ENCODE assay signal across 39 cellular contexts in genomic region chr16:1265826-1266225, GRCh38. TPM values are rescaled to one million over a fixed set of nuclear protein-coding genes. Genes with fewer than 3 reads are reported as not detected.
"Had no signal": no experiment of that assay in that cellular context is flagged by ENCODE, and none has a peak within 500 bp of the region (broad histone marks: within the 10 kb centered on the region; RNA-seq: fewer than 3 reads in every experiment).

No MANE protein-coding gene starts in this region.

- H3K4me3 Mint-ChIP-seq: activated B cell treated with CpG ODN at 0.5 μM for 24 hours; activated CD4-positive, alpha-beta memory T cell treated with anti-CD3 and anti-CD28 coated beads for 36 hours; activated CD4-positive, alpha-beta T cell treated with anti-CD3 and anti-CD28 coated beads, Interleukin-2, amount 10 ng/mL, durations not matched to agents 24 days and 14 days; activated CD8-positive, alpha-beta T cell treated with anti-CD3 and anti-CD28 coated beads for 36 hours; activated naive CD4-positive, alpha-beta T cell treated with anti-CD3 and anti-CD28 coated beads for 36 hours; activated naive CD8-positive, alpha-beta T cell treated with anti-CD3 and anti-CD28 coated beads for 36 hours; activated T-cell treated with anti-CD3 and anti-CD28 coated beads, Interleukin-2, amount 50 U/mL, for 4 hours; activated T-cell treated with anti-CD3 and anti-CD28 coated beads, Interleukin-2, amount 50 U/mL, for 72 hours; activated T-helper 1 cell treated with anti-CD3 and anti-CD28 coated beads, Interleukin-12 subunit alpha, Interleukin-12 subunit beta, Interleukin-2, Interleukin-4 antibody, amounts not matched to agents 30 ng/mL and 10 ng/mL and 1 ng/mL, durations not matched to agents 14 hours and 24 hours and 36 hours; activated T-helper 17 cell treated with anti-CD3 and anti-CD28 coated beads, Interleukin-2, amount 50 U/mL, for 72 hours; central memory CD8-positive, alpha-beta T cell; T-helper 1 cell treated with Interleukin-12 subunit alpha and Interleukin-12 subunit beta and Interleukin-4 antibody, amounts not matched to agents 30 μg/mL and 1 μg/mL, for 36 hours; T-helper 2 cell treated with Interferon-gamma antibody and Interleukin-4, amounts not matched to agents 5 μg/mL and 100 μg/mL, for 36 hours had no signal

- H3K27ac Mint-ChIP-seq: activated B cell treated with CpG ODN at 0.5 μM for 24 hours; activated CD4-positive, alpha-beta memory T cell treated with anti-CD3 and anti-CD28 coated beads for 36 hours; activated CD4-positive, alpha-beta T cell treated with anti-CD3 and anti-CD28 coated beads, Interleukin-2, amount 10 ng/mL, durations not matched to agents 24 days and 14 days; activated CD8-positive, alpha-beta T cell treated with anti-CD3 and anti-CD28 coated beads for 36 hours; activated naive CD4-positive, alpha-beta T cell treated with anti-CD3 and anti-CD28 coated beads for 36 hours; activated naive CD4-positive, alpha-beta T cell treated with anti-CD3 and anti-CD28 coated beads, Interleukin-2, amount 50 U/mL, for 72 hours; activated naive CD8-positive, alpha-beta T cell treated with anti-CD3 and anti-CD28 coated beads for 36 hours; activated T-cell treated with anti-CD3 and anti-CD28 coated beads, Interleukin-2, amount 50 U/mL, for 72 hours; activated T-helper 1 cell treated with anti-CD3 and anti-CD28 coated beads, Interleukin-12 subunit alpha, Interleukin-12 subunit beta, Interleukin-2, Interleukin-4 antibody, amounts not matched to agents 30 ng/mL and 10 ng/mL and 1 ng/mL, durations not matched to agents 14 hours and 24 hours and 36 hours; activated T-helper 17 cell treated with anti-CD3 and anti-CD28 coated beads, Interleukin-2, amount 50 U/mL, for 72 hours; T-helper 1 cell treated with Interleukin-12 subunit alpha and Interleukin-12 subunit beta and Interleukin-4 antibody, amounts not matched to agents 30 μg/mL and 1 μg/mL, for 36 hours; T-helper 2 cell treated with Interferon-gamma antibody and Interleukin-4, amounts not matched to agents 5 μg/mL and 100 μg/mL, for 36 hours had no signal

- H3K9me3 ChIP-seq: adrenal gland, body of pancreas had no signal

- ATAC-seq: activated CD8-positive, alpha-beta T cell treated with anti-CD3 and anti-CD28 coated beads for 36 hours; activated naive CD4-positive, alpha-beta T cell treated with anti-CD3 and anti-CD28 coated beads, Interleukin-2, amount 50 U/mL, for 72 hours; activated T-cell treated with anti-CD3 and anti-CD28 coated beads, Interleukin-2, amount 50 U/mL, for 4 hours; activated T-cell treated with anti-CD3 and anti-CD28 coated beads, Interleukin-2, amount 50 U/mL, for 72 hours; activated T-helper 17 cell treated with anti-CD3 and anti-CD28 coated beads, Interleukin-2, amount 50 U/mL, for 72 hours; body of pancreas had no signal

- H3K27me3 ChIP-seq: adrenal gland had no signal

- H3K9me3 Mint-ChIP-seq: activated B cell treated with CpG ODN at 0.5 μM for 24 hours; activated T-cell treated with anti-CD3 and anti-CD28 coated beads, Interleukin-2, amount 50 U/mL, for 4 hours had no signal

- H3K4me3 ChIP-seq: adrenal gland, body of pancreas, breast epithelium had no signal

- DNase-seq: activated B cell treated with CpG ODN at 0.5 μM for 24 hours; activated CD4-positive, alpha-beta memory T cell treated with anti-CD3 and anti-CD28 coated beads for 36 hours; activated CD4-positive, alpha-beta T cell treated with anti-CD3 and anti-CD28 coated beads for 4 hours; activated CD4-positive, alpha-beta T cell treated with anti-CD3 and anti-CD28 coated beads, Interleukin-2, amount 10 ng/mL, durations not matched to agents 24 days and 14 days; activated CD4-positive, alpha-beta T cell treated with anti-CD3 and anti-CD28 coated beads, Interleukin-2, amount 50 U/mL, for 1 hour; activated CD4-positive, alpha-beta T cell treated with anti-CD3 and anti-CD28 coated beads, Interleukin-2, amount 50 U/mL, for 4 hours; activated CD4-positive, CD25-positive, alpha-beta regulatory T cell treated with anti-CD3 and anti-CD28 coated beads, Interleukin-2, amount 50 U/mL, for 72 hours; activated CD8-positive, alpha-beta memory T cell treated with anti-CD3 and anti-CD28 coated beads, Interleukin-2, amount 50 U/mL, for 4 hours; activated CD8-positive, alpha-beta T cell treated with anti-CD3 and anti-CD28 coated beads for 36 hours; activated effector memory CD4-positive, alpha-beta T cell treated with anti-CD3 and anti-CD28 coated beads, Interleukin-2, amount 50 U/mL, for 16 hours; activated gamma-delta T cell treated with Interleukin-2 at 50 U/mL for 16 hours; activated naive CD4-positive, alpha-beta T cell; activated naive CD4-positive, alpha-beta T cell treated with anti-CD3 and anti-CD28 coated beads for 36 hours; activated naive CD4-positive, alpha-beta T cell treated with anti-CD3 and anti-CD28 coated beads, Interleukin-2, amount 50 U/mL, for 16 hours; activated naive CD8-positive, alpha-beta T cell treated with anti-CD3 and anti-CD28 coated beads for 36 hours; activated T-cell treated with anti-CD3 and anti-CD28 coated beads for 4 hours; activated T-cell treated with anti-CD3 and anti-CD28 coated beads, Interleukin-2, amount 50 U/mL, for 1 hour; activated T-cell treated with anti-CD3 and anti-CD28 coated beads, Interleukin-2, amount 50 U/mL, for 4 hours; activated T-cell treated with anti-CD3 and anti-CD28 coated beads, Interleukin-2, amount 50 U/mL, for 72 hours; adrenal gland; amniotic stem cell; aorta; body of pancreas; brain microvascular endothelial cell; caudate nucleus; cerebellar nuclear complex; T-helper 1 cell; T-helper 2 cell; T-helper 9 cell had no signal

- H3K27ac ChIP-seq: adrenal gland, body of pancreas, brain microvascular endothelial cell, breast epithelium, VCaP had no signal

- H3K4me1 ChIP-seq: adrenal gland, body of pancreas, breast epithelium had no signal

- H3K36me3 Mint-ChIP-seq: activated CD4-positive, alpha-beta memory T cell treated with anti-CD3 and anti-CD28 coated beads for 36 hours; activated naive CD4-positive, alpha-beta T cell treated with anti-CD3 and anti-CD28 coated beads, Interleukin-2, amount 50 U/mL, for 72 hours; activated naive CD8-positive, alpha-beta T cell treated with anti-CD3 and anti-CD28 coated beads for 36 hours had no signal

- H3K4me1 Mint-ChIP-seq: activated B cell treated with CpG ODN at 0.5 μM for 24 hours; activated CD4-positive, alpha-beta T cell treated with anti-CD3 and anti-CD28 coated beads, Interleukin-2, amount 10 ng/mL, durations not matched to agents 24 days and 14 days; activated naive CD8-positive, alpha-beta T cell treated with anti-CD3 and anti-CD28 coated beads for 36 hours; central memory CD8-positive, alpha-beta T cell had no signal

- H3K36me3 ChIP-seq: adrenal gland, brain microvascular endothelial cell, breast epithelium had no signal

RNA-seq across cellular contexts. Expression of gene TPSD1, which starts 10.0 kb away (rescaled TPM):
- total RNA-seq: activated B cell treated with CpG ODN at 0.5 μM for 24 hours; activated CD4-positive, alpha-beta memory T cell treated with anti-CD3 and anti-CD28 coated beads for 36 hours; activated CD4-positive, alpha-beta T cell treated with anti-CD3 and anti-CD28 coated beads, Interleukin-2, amount 10 ng/mL, durations not matched to agents 24 days and 14 days; activated CD8-positive, alpha-beta memory T cell treated with anti-CD3 and anti-CD28 coated beads for 36 hours; activated CD8-positive, alpha-beta T cell treated with anti-CD3 and anti-CD28 coated beads for 36 hours; activated naive CD4-positive, alpha-beta T cell treated with anti-CD3 and anti-CD28 coated beads for 36 hours; activated naive CD4-positive, alpha-beta T cell treated with anti-CD3 and anti-CD28 coated beads, Interleukin-2, amount 50 U/mL, for 72 hours; activated naive CD8-positive, alpha-beta T cell treated with anti-CD3 and anti-CD28 coated beads for 36 hours; activated T-cell treated with anti-CD3 and anti-CD28 coated beads, Interleukin-2, amount 50 U/mL, for 72 hours; activated T-helper 1 cell treated with anti-CD3 and anti-CD28 coated beads, Interleukin-12 subunit alpha, Interleukin-12 subunit beta, Interleukin-2, Interleukin-4 antibody, amounts not matched to agents 30 ng/mL and 10 ng/mL and 1 ng/mL, durations not matched to agents 14 hours and 24 hours and 36 hours; activated T-helper 17 cell treated with anti-CD3 and anti-CD28 coated beads, Interleukin-2, amount 50 U/mL, for 72 hours; adrenal gland; aorta; astrocyte had no signal

RNA-seq across cellular contexts. Expression of gene TPSAB1, which starts 25.3 kb away (rescaled TPM):
- total RNA-seq: activated B cell treated with CpG ODN at 0.5 μM for 24 hours; activated CD4-positive, alpha-beta memory T cell treated with anti-CD3 and anti-CD28 coated beads for 36 hours; activated CD4-positive, alpha-beta T cell treated with anti-CD3 and anti-CD28 coated beads, Interleukin-2, amount 10 ng/mL, durations not matched to agents 24 days and 14 days; activated CD8-positive, alpha-beta memory T cell treated with anti-CD3 and anti-CD28 coated beads for 36 hours; activated CD8-positive, alpha-beta T cell treated with anti-CD3 and anti-CD28 coated beads for 36 hours; activated naive CD4-positive, alpha-beta T cell treated with anti-CD3 and anti-CD28 coated beads for 36 hours; activated naive CD8-positive, alpha-beta T cell treated with anti-CD3 and anti-CD28 coated beads for 36 hours; activated T-helper 1 cell treated with anti-CD3 and anti-CD28 coated beads, Interleukin-12 subunit alpha, Interleukin-12 subunit beta, Interleukin-2, Interleukin-4 antibody, amounts not matched to agents 30 ng/mL and 10 ng/mL and 1 ng/mL, durations not matched to agents 14 hours and 24 hours and 36 hours; astrocyte had no signal

RNA-seq across cellular contexts. Expression of gene TPSB2, which starts 35.8 kb away (rescaled TPM):
- total RNA-seq: activated B cell treated with CpG ODN at 0.5 μM for 24 hours; activated CD4-positive, alpha-beta memory T cell treated with anti-CD3 and anti-CD28 coated beads for 36 hours; activated CD4-positive, alpha-beta T cell treated with anti-CD3 and anti-CD28 coated beads, Interleukin-2, amount 10 ng/mL, durations not matched to agents 24 days and 14 days; activated CD8-positive, alpha-beta memory T cell treated with anti-CD3 and anti-CD28 coated beads for 36 hours; activated CD8-positive, alpha-beta T cell treated with anti-CD3 and anti-CD28 coated beads for 36 hours; activated naive CD4-positive, alpha-beta T cell treated with anti-CD3 and anti-CD28 coated beads for 36 hours; activated naive CD8-positive, alpha-beta T cell treated with anti-CD3 and anti-CD28 coated beads for 36 hours; activated T-helper 1 cell treated with anti-CD3 and anti-CD28 coated beads, Interleukin-12 subunit alpha, Interleukin-12 subunit beta, Interleukin-2, Interleukin-4 antibody, amounts not matched to agents 30 ng/mL and 10 ng/mL and 1 ng/mL, durations not matched to agents 14 hours and 24 hours and 36 hours; activated T-helper 17 cell treated with anti-CD3 and anti-CD28 coated beads, Interleukin-2, amount 50 U/mL, for 72 hours; astrocyte had no signal

RNA-seq across cellular contexts. Expression of gene TPSG1, which starts 40.8 kb away (rescaled TPM):
- total RNA-seq: activated B cell treated with CpG ODN at 0.5 μM for 24 hours; activated CD4-positive, alpha-beta memory T cell treated with anti-CD3 and anti-CD28 coated beads for 36 hours; activated CD4-positive, alpha-beta T cell treated with anti-CD3 and anti-CD28 coated beads, Interleukin-2, amount 10 ng/mL, durations not matched to agents 24 days and 14 days; activated CD8-positive, alpha-beta memory T cell treated with anti-CD3 and anti-CD28 coated beads for 36 hours; activated CD8-positive, alpha-beta T cell treated with anti-CD3 and anti-CD28 coated beads for 36 hours; activated naive CD4-positive, alpha-beta T cell treated with anti-CD3 and anti-CD28 coated beads for 36 hours; activated naive CD4-positive, alpha-beta T cell treated with anti-CD3 and anti-CD28 coated beads, Interleukin-2, amount 50 U/mL, for 72 hours; activated naive CD8-positive, alpha-beta T cell treated with anti-CD3 and anti-CD28 coated beads for 36 hours; activated T-cell treated with anti-CD3 and anti-CD28 coated beads, Interleukin-2, amount 50 U/mL, for 4 hours; activated T-helper 1 cell treated with anti-CD3 and anti-CD28 coated beads, Interleukin-12 subunit alpha, Interleukin-12 subunit beta, Interleukin-2, Interleukin-4 antibody, amounts not matched to agents 30 ng/mL and 10 ng/mL and 1 ng/mL, durations not matched to agents 14 hours and 24 hours and 36 hours; activated T-helper 17 cell treated with anti-CD3 and anti-CD28 coated beads, Interleukin-2, amount 50 U/mL, for 72 hours; astrocyte; body of pancreas had no signal
